In genomic region chr1:2583871-2584341, GRCh38 we compare ENCODE assay signal across 8 cellular contexts. TPM values are rescaled to one million over a fixed set of nuclear protein-coding genes. Genes with fewer than 3 reads are reported as not detected.
DNase-seq lines count a peak whose midpoint lies in the region; ATAC-seq, FAIRE-seq and TF ChIP-seq lines count a peak whose summit lies in the region.
"Had no signal": no experiment of that assay in that cellular context is flagged by ENCODE, and none has a peak within 500 bp of the region (broad histone marks: within the 10 kb centered on the region; RNA-seq: fewer than 3 reads in every experiment).

No MANE protein-coding gene starts in this region.

- intact Hi-C loops in posterior vena cava (cut with DNase I) = no loop called here

- ATAC-seq in GM18867 (IDR thresholded peaks at IDR 0.05; ENCODE audit: unreplicated experiment) = no peak

- DNase-seq in H7 (peak; percentile 81), NCI-H510A treated with DMSO at 0.1 percent for 48 hours (lab: John Stamatoyannopoulos, UW) (peak; percentile 61), bronchial epithelial cell (ENCODE audit: low read depth) (peak; percentile 23), posterior vena cava (ENCODE audit: low spot score) (peak; percentile 56), NCI-H2227 (lab: John Stamatoyannopoulos, UW; ENCODE audit: unreplicated experiment) (no peak), RPMI8226 (no peak)
- DNase-seq: ovary had no signal

- H3K27me3 ChIP-seq in H7 (ENCODE audit: control insufficient read depth, insufficient read depth, low read length) = no peaks in the 10 kb centered on the region; the same call in 1 of the 2 replicates
- H3K27me3 ChIP-seq in bronchial epithelial cell (ENCODE audit: control insufficient read depth, insufficient read depth, low read length) = no peaks in the 10 kb centered on the region
- H3K27me3 ChIP-seq: ovary had no signal

- FAIRE-seq in bronchial epithelial cell (lab: Jason Lieb, UNC) = no peak

- H3K4me3 ChIP-seq in H7 (ENCODE audit: insufficient read depth, low read depth, low read length) (no peak overlapping the region), bronchial epithelial cell (ENCODE audit: low read depth, low read length) (peak overlapping the region; percentile 27)
- H3K4me3 ChIP-seq: ovary had no signal

- peak; percentile 2 for TF ChIP-seq CTCF in bronchial epithelial cell (IDR thresholded peaks at IDR 0.05; ENCODE audit: insufficient read depth, low read length, severe bottlenecking)

- H3K36me3 ChIP-seq in H7 (replicated peaks; ENCODE audit: control insufficient read depth, insufficient read depth, low read length) (no peaks in the 10 kb centered on the region), bronchial epithelial cell (ENCODE audit: control insufficient read depth, insufficient read depth, low read length) (no peaks in the 10 kb centered on the region)
- H3K36me3 ChIP-seq: ovary had no signal

RNA-seq across cellular contexts. Expression of gene PRXL2B, which starts 2.7 kb away (rescaled TPM):
- 62.9 and 83.5 TPM in 2 replicates for total RNA-seq in H7 (2014; rRNA removed; shearing (Covaris generic))
- total RNA-seq in bronchial epithelial cell (5.2 and 6.8 TPM in 2 replicates), posterior vena cava (10 to 100 TPM; 11.4 to 12.2 TPM)

RNA-seq across cellular contexts. Expression of gene TNFRSF14, which starts 27.7 kb away (rescaled TPM):
- 0.07 and 0.55 TPM in 2 replicates for total RNA-seq in H7 (2014; rRNA removed; shearing (Covaris generic))
- 10.4 and 11.1 TPM in 2 replicates for total RNA-seq in bronchial epithelial cell
- 10 to 100 TPM; 37.7 to 63.6 TPM for total RNA-seq in posterior vena cava

RNA-seq across cellular contexts. Expression of gene MMEL1, which starts 48.9 kb away (rescaled TPM):
- total RNA-seq in H7 (2014; rRNA removed; shearing (Covaris generic)) = 1.3 and 3.0 TPM in 2 replicates
- total RNA-seq in bronchial epithelial cell (0.13 TPM in 1 of 2 replicates, not detected in the other), posterior vena cava (1 to 10 TPM in 1 of 2 donors, under 1 TPM in 1; 0.57 to 1.8 TPM)

RNA-seq across cellular contexts. Expression of gene HES5, which starts 53.8 kb away (rescaled TPM):
- 0.07 and 0.33 TPM in 2 replicates for total RNA-seq in H7 (2014; rRNA removed; shearing (Covaris generic))
- 2.9 and 3.8 TPM in 2 replicates for total RNA-seq in bronchial epithelial cell
- under 1 TPM; 0.24 to 0.32 TPM for total RNA-seq in posterior vena cava

RNA-seq across cellular contexts. Expression of gene PANK4, which starts 57.5 kb away (rescaled TPM):
- total RNA-seq in H7 (2014; rRNA removed; shearing (Covaris generic)) = 62.5 and 79.0 TPM in 2 replicates
- total RNA-seq in bronchial epithelial cell (29.2 and 29.3 TPM in 2 replicates), posterior vena cava (10 to 100 TPM; 17.4 to 18.6 TPM)

Comparison
In these comparisons a context has a peak if more than half of its experiments do, and no peak if none do; other contexts are left out.
1. DNase-seq: peak in H7 (single experiment), NCI-H510A treated with DMSO at 0.1 percent for 48 hours (single experiment), bronchial epithelial cell (single experiment) and posterior vena cava (single experiment); none in NCI-H2227 (single experiment) and RPMI8226 (single experiment).